Comparison of ENCODE assay signal across 1 cellular context in the genomic region with DNA sequence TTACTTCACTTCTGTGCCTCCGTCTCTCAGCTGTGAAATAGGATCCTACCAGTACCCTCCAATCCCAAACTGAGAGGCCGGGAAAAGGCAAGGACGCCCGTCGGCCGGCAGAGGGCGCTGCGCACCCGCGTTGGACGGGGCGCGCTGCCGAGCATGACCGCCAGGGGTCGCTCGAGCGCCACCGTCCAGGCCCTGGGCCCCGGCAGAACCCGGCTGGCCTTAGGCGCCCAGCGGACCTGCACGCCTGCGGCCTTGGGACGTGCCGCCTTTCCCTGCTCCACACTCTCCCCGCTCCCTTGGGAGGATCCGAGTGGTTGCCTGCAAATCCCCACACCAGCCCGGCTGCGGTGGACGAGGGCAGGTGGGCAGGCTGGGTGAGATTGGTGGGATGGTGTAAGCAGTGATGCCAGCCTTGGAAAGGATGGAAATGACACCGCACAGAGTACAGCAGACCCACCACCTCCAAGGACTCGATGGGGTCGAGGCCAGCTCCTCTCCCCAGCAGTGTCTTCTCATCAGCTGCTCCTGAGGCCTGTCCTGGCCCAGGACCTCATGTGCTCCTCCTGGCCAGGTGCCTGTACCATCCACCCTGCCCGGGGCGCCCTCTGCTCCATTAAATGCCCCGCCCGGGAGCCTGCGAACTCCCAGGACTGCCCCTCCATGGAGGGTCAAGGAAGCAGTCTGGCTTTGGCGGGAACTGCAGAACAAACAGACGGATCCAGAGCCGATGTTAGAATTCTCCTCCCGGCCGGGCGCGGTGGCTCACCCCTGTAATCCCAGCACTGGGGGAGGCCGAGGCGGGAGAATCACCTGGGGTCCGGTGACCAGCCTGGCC.
TF ChIP-seq lines count a peak whose summit lies in the region.

No MANE protein-coding gene starts in this region.

TF ChIP-seq in GM23338, 12 proteins besides CTCF, POLR2A, EP300 and RAD21:
- TF ChIP-seq, protein P1, sequence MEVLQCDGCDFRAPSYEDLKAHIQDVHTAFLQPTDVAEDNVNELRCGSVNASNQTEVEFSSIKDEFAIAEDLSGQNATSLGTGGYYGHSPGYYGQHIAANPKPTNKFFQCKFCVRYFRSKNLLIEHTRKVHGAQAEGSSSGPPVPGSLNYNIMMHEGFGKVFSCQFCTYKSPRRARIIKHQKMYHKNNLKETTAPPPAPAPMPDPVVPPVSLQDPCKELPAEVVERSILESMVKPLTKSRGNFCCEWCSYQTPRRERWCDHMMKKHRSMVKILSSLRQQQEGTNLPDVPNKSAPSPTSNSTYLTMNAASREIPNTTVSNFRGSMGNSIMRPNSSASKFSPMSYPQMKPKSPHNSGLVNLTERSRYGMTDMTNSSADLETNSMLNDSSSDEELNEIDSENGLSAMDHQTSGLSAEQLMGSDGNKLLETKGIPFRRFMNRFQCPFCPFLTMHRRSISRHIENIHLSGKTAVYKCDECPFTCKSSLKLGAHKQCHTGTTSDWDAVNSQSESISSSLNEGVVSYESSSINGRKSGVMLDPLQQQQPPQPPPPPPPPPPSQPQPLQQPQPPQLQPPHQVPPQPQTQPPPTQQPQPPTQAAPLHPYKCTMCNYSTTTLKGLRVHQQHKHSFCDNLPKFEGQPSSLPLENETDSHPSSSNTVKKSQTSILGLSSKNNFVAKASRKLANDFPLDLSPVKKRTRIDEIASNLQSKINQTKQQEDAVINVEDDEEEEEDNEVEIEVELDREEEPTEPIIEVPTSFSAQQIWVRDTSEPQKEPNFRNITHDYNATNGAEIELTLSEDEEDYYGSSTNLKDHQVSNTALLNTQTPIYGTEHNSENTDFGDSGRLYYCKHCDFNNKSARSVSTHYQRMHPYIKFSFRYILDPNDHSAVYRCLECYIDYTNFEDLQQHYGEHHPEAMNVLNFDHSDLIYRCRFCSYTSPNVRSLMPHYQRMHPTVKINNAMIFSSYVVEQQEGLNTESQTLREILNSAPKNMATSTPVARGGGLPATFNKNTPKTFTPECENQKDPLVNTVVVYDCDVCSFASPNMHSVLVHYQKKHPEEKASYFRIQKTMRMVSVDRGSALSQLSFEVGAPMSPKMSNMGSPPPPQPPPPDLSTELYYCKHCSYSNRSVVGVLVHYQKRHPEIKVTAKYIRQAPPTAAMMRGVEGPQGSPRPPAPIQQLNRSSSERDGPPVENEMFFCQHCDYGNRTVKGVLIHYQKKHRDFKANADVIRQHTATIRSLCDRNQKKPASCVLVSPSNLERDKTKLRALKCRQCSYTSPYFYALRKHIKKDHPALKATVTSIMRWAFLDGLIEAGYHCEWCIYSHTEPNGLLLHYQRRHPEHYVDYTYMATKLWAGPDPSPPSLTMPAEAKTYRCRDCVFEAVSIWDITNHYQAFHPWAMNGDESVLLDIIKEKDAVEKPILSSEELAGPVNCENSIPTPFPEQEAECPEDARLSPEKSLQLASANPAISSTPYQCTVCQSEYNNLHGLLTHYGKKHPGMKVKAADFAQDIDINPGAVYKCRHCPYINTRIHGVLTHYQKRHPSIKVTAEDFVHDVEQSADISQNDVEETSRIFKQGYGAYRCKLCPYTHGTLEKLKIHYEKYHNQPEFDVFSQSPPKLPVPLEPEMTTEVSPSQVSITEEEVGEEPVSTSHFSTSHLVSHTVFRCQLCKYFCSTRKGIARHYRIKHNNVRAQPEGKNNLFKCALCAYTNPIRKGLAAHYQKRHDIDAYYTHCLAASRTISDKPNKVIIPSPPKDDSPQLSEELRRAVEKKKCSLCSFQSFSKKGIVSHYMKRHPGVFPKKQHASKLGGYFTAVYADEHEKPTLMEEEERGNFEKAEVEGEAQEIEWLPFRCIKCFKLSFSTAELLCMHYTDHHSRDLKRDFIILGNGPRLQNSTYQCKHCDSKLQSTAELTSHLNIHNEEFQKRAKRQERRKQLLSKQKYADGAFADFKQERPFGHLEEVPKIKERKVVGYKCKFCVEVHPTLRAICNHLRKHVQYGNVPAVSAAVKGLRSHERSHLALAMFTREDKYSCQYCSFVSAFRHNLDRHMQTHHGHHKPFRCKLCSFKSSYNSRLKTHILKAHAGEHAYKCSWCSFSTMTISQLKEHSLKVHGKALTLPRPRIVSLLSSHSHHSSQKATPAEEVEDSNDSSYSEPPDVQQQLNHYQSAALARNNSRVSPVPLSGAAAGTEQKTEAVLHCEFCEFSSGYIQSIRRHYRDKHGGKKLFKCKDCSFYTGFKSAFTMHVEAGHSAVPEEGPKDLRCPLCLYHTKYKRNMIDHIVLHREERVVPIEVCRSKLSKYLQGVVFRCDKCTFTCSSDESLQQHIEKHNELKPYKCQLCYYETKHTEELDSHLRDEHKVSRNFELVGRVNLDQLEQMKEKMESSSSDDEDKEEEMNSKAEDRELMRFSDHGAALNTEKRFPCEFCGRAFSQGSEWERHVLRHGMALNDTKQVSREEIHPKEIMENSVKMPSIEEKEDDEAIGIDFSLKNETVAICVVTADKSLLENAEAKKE (CRISPR knock-in tag; IDR thresholded peaks at IDR 0.05): no peak
- TF ChIP-seq, protein P2, sequence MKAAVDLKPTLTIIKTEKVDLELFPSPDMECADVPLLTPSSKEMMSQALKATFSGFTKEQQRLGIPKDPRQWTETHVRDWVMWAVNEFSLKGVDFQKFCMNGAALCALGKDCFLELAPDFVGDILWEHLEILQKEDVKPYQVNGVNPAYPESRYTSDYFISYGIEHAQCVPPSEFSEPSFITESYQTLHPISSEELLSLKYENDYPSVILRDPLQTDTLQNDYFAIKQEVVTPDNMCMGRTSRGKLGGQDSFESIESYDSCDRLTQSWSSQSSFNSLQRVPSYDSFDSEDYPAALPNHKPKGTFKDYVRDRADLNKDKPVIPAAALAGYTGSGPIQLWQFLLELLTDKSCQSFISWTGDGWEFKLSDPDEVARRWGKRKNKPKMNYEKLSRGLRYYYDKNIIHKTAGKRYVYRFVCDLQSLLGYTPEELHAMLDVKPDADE (IDR thresholded peaks at IDR 0.05): no peak
- TF ChIP-seq CREB1 (CRISPR knock-in tag; IDR thresholded peaks at IDR 0.05; ENCODE audit: low read depth) (no peak; the same call in 1 of the 2 replicates), POLR2AphosphoS5 (IDR thresholded peaks at IDR 0.05; ENCODE audit: low read depth) (no peak), REST (IDR thresholded peaks at IDR 0.05; ENCODE audit: unreplicated experiment) (no peak), EZH2phosphoT487 (IDR thresholded peaks at IDR 0.05; ENCODE audit: unreplicated experiment) (no peak), EZH2 (IDR thresholded peaks at IDR 0.05; ENCODE audit: low read depth, unreplicated experiment) (no peak), ZNF114 (CRISPR knock-in tag; IDR thresholded peaks at IDR 0.05) (no peak), JUNB (IDR thresholded peaks at IDR 0.05; ENCODE audit: unreplicated experiment) (no peak), ZNF331 (CRISPR knock-in tag; IDR thresholded peaks at IDR 0.05; ENCODE audit: low read depth) (no peak), NANOG (IDR thresholded peaks at IDR 0.05; ENCODE audit: borderline replicate concordance) (no peak), STAT1 (IDR thresholded peaks at IDR 0.05; ENCODE audit: unreplicated experiment) (no peak)
